11 cellular contexts compared by ENCODE assay signal in the genomic region with DNA sequence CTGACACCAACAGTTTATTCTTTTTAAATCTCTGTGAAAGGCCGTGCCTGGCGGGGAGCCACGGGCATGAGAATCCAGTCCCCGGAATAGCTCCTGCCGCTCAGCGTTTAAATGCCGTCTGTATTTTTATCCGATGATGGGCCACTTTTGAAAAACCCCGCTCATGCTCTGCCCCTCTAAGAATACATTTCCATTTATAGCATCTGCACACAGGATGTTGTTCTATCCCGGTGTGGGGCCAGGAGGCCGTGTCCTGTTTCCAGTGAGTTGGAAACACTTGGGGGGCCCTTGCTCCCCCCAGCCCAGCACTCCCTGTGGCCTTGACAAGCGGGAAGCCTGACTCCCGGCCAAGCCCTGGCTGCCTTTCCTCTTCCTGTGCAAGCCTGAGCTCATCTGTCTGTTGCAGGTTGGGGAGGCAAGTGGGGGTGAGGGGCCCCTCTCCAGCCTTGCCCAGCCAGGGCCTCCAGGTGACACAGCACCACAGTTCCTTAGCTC. TPM values are rescaled to one million over a fixed set of nuclear protein-coding genes. Genes with fewer than 3 reads are reported as not detected.
DNase-seq lines count a peak whose midpoint lies in the region; ATAC-seq and TF ChIP-seq lines count a peak whose summit lies in the region.
"Had no signal": no experiment of that assay in that cellular context is flagged by ENCODE, and none has a peak within 500 bp of the region (broad histone marks: within the 10 kb centered on the region; RNA-seq: fewer than 3 reads in every experiment).

No MANE protein-coding gene starts in this region.

- H3K9me3 ChIP-seq in left lung = no peaks in the 10 kb centered on the region
- no peaks in the 10 kb centered on the region for H3K9me3 ChIP-seq in SJCRH30 (replicated peaks)

- peak overlapping the region; percentile 84 to 86 for H3K27ac ChIP-seq in left lung
- peak overlapping the region in 15 of 21 experiments; percentile 16 to 88 (median 74) for H3K27ac ChIP-seq in skin epidermis
- no peak overlapping the region for H3K27ac ChIP-seq in SJCRH30

- no peaks in the 10 kb centered on the region for H3K27me3 ChIP-seq in left lung
- H3K27me3 ChIP-seq in SJCRH30 = no peaks in the 10 kb centered on the region

- no peak for ATAC-seq in left lung
- ATAC-seq: activated naive CD4-positive, alpha-beta T cell treated with anti-CD3 and anti-CD28 coated beads, Interleukin-2, amount 50 U/mL, for 72 hours; natural killer cell had no signal

- no peak for TF ChIP-seq CTCF in left lung (IDR thresholded peaks at IDR 0.05)

- no peak overlapping the region for H3K4me3 ChIP-seq in left lung
- no peak overlapping the region for H3K4me3 ChIP-seq in skin epidermis
- no peak overlapping the region for H3K4me3 ChIP-seq in SJCRH30

- H3K4me1 ChIP-seq in left lung (peaks cover 42 to 85% of the 10 kb centered on the region in 2 donors), SJCRH30 (no peaks in the 10 kb centered on the region; the same call in 1 of the 2 replicates)

- peak; percentile 18 for DNase-seq in HCEC 1CT
- DNase-seq in dermis microvascular lymphatic vessel endothelial cell (ENCODE audit: low read depth in 2 of 2) = peak; percentile 87 to 92
- DNase-seq in left lung = peak in 1 of 2 donors; percentile 76
- no peak for DNase-seq in SK-N-DZ (ENCODE audit: low spot score)
- no peak for DNase-seq in foreskin melanocyte
- DNase-seq in SJCRH30 = no peak
- DNase-seq in epidermal melanocyte (ENCODE audit: insufficient read length, low spot score) = no peak
- DNase-seq: KBM-7, natural killer cell had no signal

- H3K36me3 ChIP-seq in left lung = no peaks in the 10 kb centered on the region
- H3K36me3 ChIP-seq in SJCRH30 = 0 out of 2 replicates have a peak, but pooled peaks cover 2% of the 10 kb centered on the region

- intact Hi-C loops in left lung (cut with DNase I) = no loop called here

RNA-seq across cellular contexts. Expression of gene ERGIC1, which starts 39.0 kb away (rescaled TPM):
- 57.9 and 62.6 TPM in 2 replicates for total RNA-seq in dermis microvascular lymphatic vessel endothelial cell
- total RNA-seq in left lung = 100 to 1,000 TPM; 165 to 229 TPM
- polyA plus RNA-seq in SK-N-DZ (2014; cell fraction: cytosol; rRNA removed) = 114 and 117 TPM in 2 replicates
- polyA plus RNA-seq in SK-N-DZ (2014; cell fraction: nucleus; rRNA removed) = 53.9 and 54.7 TPM in 2 replicates
- total RNA-seq in SJCRH30 (2014; rRNA removed; shearing (Covaris generic)) = 77.4 and 83.4 TPM in 2 replicates

Comparison
In these comparisons a context has a peak if more than half of its experiments do, and no peak if none do; other contexts are left out.
1. DNase-seq: peak in HCEC 1CT (single experiment) and dermis microvascular lymphatic vessel endothelial cell (2 of 2); none in SK-N-DZ (single experiment), foreskin melanocyte (single experiment), SJCRH30 (0 of 2) and epidermal melanocyte (single experiment).